In the genomic region with DNA sequence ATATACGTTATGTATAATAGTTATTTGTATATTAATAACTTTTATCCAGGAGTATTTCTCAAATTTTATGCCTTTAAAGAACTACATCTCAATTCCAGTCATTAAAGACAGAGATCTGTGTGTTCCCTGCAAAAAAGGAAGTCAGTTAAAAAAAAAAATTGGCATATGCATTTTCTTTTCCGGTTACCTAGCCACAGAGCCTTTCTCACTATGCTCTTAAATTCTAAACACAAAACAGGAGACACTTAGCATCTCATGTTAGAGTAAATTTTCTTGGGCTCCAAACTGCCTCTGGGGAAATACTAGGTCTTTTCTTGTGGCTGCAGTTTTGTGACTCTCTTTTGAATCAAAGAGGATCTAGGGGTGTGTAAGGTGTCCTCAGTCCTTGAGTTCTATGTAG, we compare ENCODE assay signal across 17 cellular contexts.
DNase-seq lines count a peak whose midpoint lies in the region; ATAC-seq and TF ChIP-seq lines count a peak whose summit lies in the region.
"Had no signal": no experiment of that assay in that cellular context is flagged by ENCODE, and none has a peak within 500 bp of the region (broad histone marks: within the 10 kb centered on the region; RNA-seq: fewer than 3 reads in every experiment).

No MANE protein-coding gene starts in this region.

- H3K4me3 ChIP-seq in transverse colon (no peak overlapping the region), Caco-2 (ENCODE audit: low read depth, low read length) (no peak overlapping the region)
- H3K4me3 ChIP-seq: GM23248, HAP-1, SJCRH30 had no signal

- intact Hi-C loops in transverse colon (cut with DNase I; ENCODE audit: low total_unique reads): no loop called here
- intact Hi-C loops in Caco-2 (cut with micrococcal nuclease; ENCODE audit: unreplicated experiment): no loop called here

- H3K9me3 ChIP-seq in transverse colon (no peaks in the 10 kb centered on the region), Caco-2 (no peaks in the 10 kb centered on the region)
- H3K9me3 ChIP-seq: HAP-1, SJCRH30 had no signal

- no peaks in the 10 kb centered on the region for H3K4me1 Mint-ChIP-seq in Caco-2 (ENCODE audit: low read depth, unreplicated experiment)

- no peaks in the 10 kb centered on the region for H3K36me3 ChIP-seq in transverse colon
- no peaks in the 10 kb centered on the region for H3K36me3 ChIP-seq in Caco-2 (ENCODE audit: control insufficient read depth, insufficient read depth, low read length)
- H3K36me3 ChIP-seq: HAP-1, SJCRH30 had no signal

- H3K27ac Mint-ChIP-seq in Caco-2 (ENCODE audit: unreplicated experiment): no peak overlapping the region
- H3K27ac Mint-ChIP-seq: CD14-positive monocyte had no signal

- ATAC-seq in HG02588 (IDR thresholded peaks at IDR 0.05; ENCODE audit: unreplicated experiment): no peak

- no peak for TF ChIP-seq POLR2A in transverse colon (IDR thresholded peaks at IDR 0.05)

- no peak overlapping the region for H3K27ac ChIP-seq in transverse colon
- H3K27ac ChIP-seq: GM23248, SJCRH30 had no signal

- POLR2A ChIA-PET in Caco-2 (lab: Charles Lee): no interaction called here

- DNase-seq in GDM1 (lab: John Stamatoyannopoulos, UW): peak; percentile 49
- peak; percentile 29 for DNase-seq in KG1 (lab: John Stamatoyannopoulos, UW)
- peak; percentile 8 for DNase-seq in OCI-M1 (lab: John Stamatoyannopoulos, UW)
- no peak for DNase-seq in transverse colon
- DNase-seq in activated naive CD4-positive, alpha-beta T cell (lab: John Stamatoyannopoulos, UW): no peak
- DNase-seq in Caco-2: no peak
- DNase-seq: GM23248, NCI-H1105, NCI-H146, NCI-H2029, NCI-H226, NCI-H510A treated with DMSO at 0.1 percent for 48 hours, NCI-H774, SJCRH30 had no signal

- no peaks in the 10 kb centered on the region for H3K27me3 ChIP-seq in transverse colon
- no peaks in the 10 kb centered on the region for H3K27me3 ChIP-seq in Caco-2 (replicated peaks; ENCODE audit: control insufficient read depth, insufficient read depth, low read length)
- H3K27me3 ChIP-seq: SJCRH30 had no signal

- 64 to 73% methylated on average over 2 of the region's 2 CpGs for WGBS in transverse colon (ENCODE audit: low coverage in 1 of 2), 2 donors

- in situ Hi-C loops in transverse colon (cut with MboI; ENCODE audit: low pct_ligation_motif_present in 1 of 4, low pct_unique_long_range_greater_than_20kb in 1 of 4, low sequenced_read_pairs in 3 of 4): no loop called here

- H3K4me1 ChIP-seq in transverse colon (no peaks in the 10 kb centered on the region), Caco-2 (no peaks in the 10 kb centered on the region)
- H3K4me1 ChIP-seq: SJCRH30 had no signal

- H3K4me3 Mint-ChIP-seq in Caco-2 (ENCODE audit: unreplicated experiment): no peak overlapping the region
- H3K4me3 Mint-ChIP-seq: CD14-positive monocyte had no signal

- H3K36me3 Mint-ChIP-seq in Caco-2 (ENCODE audit: insufficient read depth, unreplicated experiment): no peaks in the 10 kb centered on the region
- H3K36me3 Mint-ChIP-seq: CD14-positive monocyte had no signal

- TF ChIP-seq CTCF in transverse colon (IDR thresholded peaks at IDR 0.05): no peak
- no peak for TF ChIP-seq CTCF in Caco-2 (IDR thresholded peaks at IDR 0.05; ENCODE audit: insufficient read depth in 1 of 2, low read depth in 1 of 2, low read length in 1 of 2, severe bottlenecking in 1 of 2, unreplicated experiment in 1 of 2)

- H3K27me3 Mint-ChIP-seq in Caco-2 (ENCODE audit: insufficient read depth, unreplicated experiment): no peaks in the 10 kb centered on the region

- H3K9me3 Mint-ChIP-seq in Caco-2 (ENCODE audit: unreplicated experiment): no peaks in the 10 kb centered on the region

- CTCF ChIA-PET in Caco-2 (lab: Charles Lee): no interaction called here

- no peak for TF ChIP-seq EP300 in transverse colon (IDR thresholded peaks at IDR 0.05; ENCODE audit: low read depth)

- no TSS peak for BruUV-seq in Caco-2 (replicated peaks; lab: Mats Ljungman, UMichigan)

Comparison
In these comparisons a context has a peak if more than half of its experiments do, and no peak if none do; other contexts are left out.
1. DNase-seq: peak in GDM1 (single experiment), KG1 (single experiment) and OCI-M1 (single experiment); none in transverse colon (single experiment), activated naive CD4-positive, alpha-beta T cell (0 of 4) and Caco-2 (0 of 2).